1 cellular context compared by ENCODE assay signal in the genomic region with DNA sequence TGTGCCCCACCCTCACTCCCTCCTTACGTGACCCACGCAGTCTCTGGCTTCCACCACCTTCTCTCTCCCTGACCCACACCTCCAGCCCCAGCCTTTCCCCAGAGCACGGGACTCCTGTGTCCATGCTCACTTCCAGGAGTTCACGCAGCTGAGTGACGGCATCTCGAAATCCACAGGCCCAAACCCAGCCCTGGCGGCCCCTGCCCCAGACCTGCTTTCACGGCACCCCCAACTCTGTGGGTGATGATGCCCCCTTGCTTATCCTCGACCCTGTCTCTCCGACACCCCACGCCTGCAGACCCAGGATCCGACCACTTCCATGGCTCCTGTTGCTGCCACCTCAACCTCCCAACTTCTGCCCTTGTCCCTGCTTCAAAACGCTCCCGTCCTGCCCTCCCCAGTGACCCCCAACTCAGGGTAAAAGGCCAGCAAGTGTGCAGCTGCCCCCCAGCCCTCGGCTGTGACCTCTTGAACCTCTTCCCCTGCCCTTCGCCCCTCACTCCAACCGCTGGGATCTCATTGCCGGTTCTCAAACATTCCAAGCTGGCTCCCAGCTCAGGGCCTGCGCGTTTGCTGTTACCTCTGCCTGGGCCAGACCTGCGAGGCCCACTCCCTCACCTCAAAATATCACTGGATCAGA.
TF ChIP-seq lines count a peak whose summit lies in the region.

No MANE protein-coding gene starts in this region.

TF ChIP-seq in H1, 55 proteins besides CTCF, POLR2A, EP300 and RAD21:
- TF ChIP-seq MAFK (IDR thresholded peaks at IDR 0.05; ENCODE audit: low read depth, low read length) (no peak), SIRT6 (IDR thresholded peaks at IDR 0.05; ENCODE audit: low read length) (no peak), TBP (IDR thresholded peaks at IDR 0.05; ENCODE audit: low read depth, low read length) (no peak), TAF7 (optimal IDR thresholded peaks at IDR 0.05; ENCODE audit: borderline replicate concordance, low read depth, low read length) (no peak), CHD7 (IDR thresholded peaks at IDR 0.05; ENCODE audit: insufficient replicate concordance, low read length) (no peak), KDM5A (IDR thresholded peaks at IDR 0.05; ENCODE audit: low read length) (no peak), CHD2 (IDR thresholded peaks at IDR 0.05; ENCODE audit: low read length) (no peak), JUN (IDR thresholded peaks at IDR 0.05; ENCODE audit: low read depth, low read length) (no peak), CREB1 (IDR thresholded peaks at IDR 0.05) (no peak), SUZ12 (IDR thresholded peaks at IDR 0.05; ENCODE audit: low read length) (no peak), SIN3A (conservative IDR thresholded peaks at IDR 0.05 in 1 of 2, IDR thresholded peaks at IDR 0.05 in 1 of 2; ENCODE audit: low read depth in 1 of 2, low read length in 2 of 2) (no peak), BACH1 (IDR thresholded peaks at IDR 0.05; ENCODE audit: low read length) (no peak), RXRA (IDR thresholded peaks at IDR 0.05; ENCODE audit: insufficient read depth, low read depth, low read length) (no peak)
TF ChIP-seq in H1: peak in this region for 0.
